8 cellular contexts compared by ENCODE assay signal in genomic region chr7:44581426-44581906, GRCh38.
DNase-seq lines count a peak whose midpoint lies in the region; ATAC-seq and TF ChIP-seq lines count a peak whose summit lies in the region.

No MANE protein-coding gene starts in this region.

- peak; percentile 23 for ATAC-seq in HG02973 (IDR thresholded peaks at IDR 0.05; ENCODE audit: unreplicated experiment)

- no peaks in the 10 kb centered on the region for H3K9me3 ChIP-seq in SK-N-MC (ENCODE audit: low read depth, low read length)

- H3K4me3 ChIP-seq in SK-N-MC = peak overlapping the region; percentile 83
- peak overlapping the region; percentile 94 for H3K4me3 ChIP-seq in astrocyte of the cerebellum (ENCODE audit: low read depth, low read length)

- peaks cover 29% of the 10 kb centered on the region for H3K36me3 ChIP-seq in SK-N-MC (ENCODE audit: insufficient read depth, low read length)

- peak; percentile 38 for DNase-seq in activated gamma-delta T cell treated with Interleukin-2 at 50 U/mL for 16 hours
- DNase-seq in activated gamma-delta T cell (lab: John Stamatoyannopoulos, UW) = no peak
- DNase-seq in SK-N-MC (ENCODE audit: low read depth, low spot score) = no peak
- DNase-seq in astrocyte of the cerebellum (ENCODE audit: low read depth) = no peak
- DNase-seq in iris pigment epithelial cell (ENCODE audit: low read depth) = peak; percentile 23
- DNase-seq in stimulated activated CD4-positive, alpha-beta T cell treated with anti-CD3 and anti-CD28 coated beads, Interleukin-2, amount 100 ng/mL, for 48 hours = peak; percentile 23 to 30
- no peak for DNase-seq in OCI-M2 (lab: John Stamatoyannopoulos, UW; ENCODE audit: unreplicated experiment)

- peak overlapping the region; percentile 98 for H3K9ac ChIP-seq in SK-N-MC (ENCODE audit: insufficient read length)

- TF ChIP-seq CTCF in astrocyte of the cerebellum (IDR thresholded peaks at IDR 0.05; ENCODE audit: low read depth, low read length, missing control alignments) = no peak

- in situ Hi-C loops in astrocyte of the cerebellum (cut with HindIII; ENCODE audit: low sequenced_read_pairs) = loop anchor here (25.0 kb wide), 1 partner anchor 231 kb away; no protein-coding TSS in a partner anchor

- peak overlapping the region; percentile 64 for H3K27ac ChIP-seq in SK-N-MC

Comparison
In these comparisons a context has a peak if more than half of its experiments do, and no peak if none do; other contexts are left out.
1. DNase-seq: peak in activated gamma-delta T cell treated with Interleukin-2 at 50 U/mL for 16 hours (single experiment), iris pigment epithelial cell (single experiment) and stimulated activated CD4-positive, alpha-beta T cell treated with anti-CD3 and anti-CD28 coated beads, Interleukin-2, amount 100 ng/mL, for 48 hours (2 of 2); none in activated gamma-delta T cell (single experiment), SK-N-MC (single experiment), astrocyte of the cerebellum (single experiment) and OCI-M2 (single experiment).